8 cellular contexts compared by ENCODE assay signal in genomic region chr1:116375884-116376733, GRCh38. TPM values are rescaled to one million over a fixed set of nuclear protein-coding genes. Genes with fewer than 3 reads are reported as not detected.
DNase-seq lines count a peak whose midpoint lies in the region; ATAC-seq and TF ChIP-seq lines count a peak whose summit lies in the region.

No MANE protein-coding gene starts in this region.

- DNase-seq in NCI-H460 (ENCODE audit: extremely low read depth, low read depth) (peak; percentile 24), cardiac muscle cell (ENCODE audit: low read depth in 1 of 2, low spot score in 1 of 2) (peak; percentile 69 to 80), posterior vena cava (ENCODE audit: low spot score) (peak; percentile 95), HPDE6-E6E7 (ENCODE audit: extremely low spot score) (no peak)
- DNase-seq in activated naive CD4-positive, alpha-beta T cell treated with anti-CD3 and anti-CD28 coated beads, Interleukin-2, amount 50 U/mL, for 16 hours = peak; percentile 33

- H3K9ac ChIP-seq in ES-I3 (ENCODE audit: low read depth, low read length) = peak overlapping the region; percentile 19; the same call in 1 of the 2 replicates

- ATAC-seq in GM19452 (IDR thresholded peaks at IDR 0.05; ENCODE audit: unreplicated experiment) (no peak), GM18867 (IDR thresholded peaks at IDR 0.05; ENCODE audit: unreplicated experiment) (no peak)

- H3K27ac ChIP-seq in cardiac muscle cell = peak overlapping the region; percentile 97

- no peak for TF ChIP-seq CTCF in cardiac muscle cell (IDR thresholded peaks at IDR 0.05; ENCODE audit: low read depth, low read length)

- no peaks in the 10 kb centered on the region for H3K27me3 ChIP-seq in cardiac muscle cell

- no peaks in the 10 kb centered on the region for H3K9me3 ChIP-seq in ES-I3 (ENCODE audit: control insufficient read depth, insufficient read depth, low read length)
- H3K9me3 ChIP-seq in cardiac muscle cell (ENCODE audit: low read depth) = no peaks in the 10 kb centered on the region

- intact Hi-C loops in posterior vena cava (cut with DNase I) = loop anchor here in 1 of 2 donors (5.0 to 10.0 kb wide), 2 partner anchors 41 to 199 kb away; partner anchors contain the start of gene CD58

- peaks cover 37% of the 10 kb centered on the region for H3K4me1 ChIP-seq in ES-I3 (ENCODE audit: insufficient read depth, low read length)
- H3K4me1 ChIP-seq in cardiac muscle cell (ENCODE audit: low read depth) = peaks cover 44% of the 10 kb centered on the region

- H3K36me3 ChIP-seq in ES-I3 (ENCODE audit: insufficient read depth, low read length) = no peaks in the 10 kb centered on the region
- peaks cover 8% of the 10 kb centered on the region for H3K36me3 ChIP-seq in cardiac muscle cell

- peak overlapping the region; percentile 93 for H3K4me3 ChIP-seq in cardiac muscle cell

RNA-seq across cellular contexts. Expression of gene ATP1A1, which starts 3.1 kb away (rescaled TPM):
- 95.9 and 130 TPM in 2 replicates for total RNA-seq in NCI-H460 (2014; rRNA removed; shearing (Covaris generic))
- polyA plus RNA-seq in NCI-H460 (2014; cell fraction: nucleus; rRNA removed) = 29.8 and 36.4 TPM in 2 replicates
- total RNA-seq in cardiac muscle cell (754 and 1,350 TPM in 2 replicates), posterior vena cava (100 to 1,000 TPM; 227 to 248 TPM)
- polyA plus RNA-seq in cardiac muscle cell = 665 and 1,094 TPM in 2 replicates
